ENCODE assay signal across 14 cellular contexts in the genomic region with DNA sequence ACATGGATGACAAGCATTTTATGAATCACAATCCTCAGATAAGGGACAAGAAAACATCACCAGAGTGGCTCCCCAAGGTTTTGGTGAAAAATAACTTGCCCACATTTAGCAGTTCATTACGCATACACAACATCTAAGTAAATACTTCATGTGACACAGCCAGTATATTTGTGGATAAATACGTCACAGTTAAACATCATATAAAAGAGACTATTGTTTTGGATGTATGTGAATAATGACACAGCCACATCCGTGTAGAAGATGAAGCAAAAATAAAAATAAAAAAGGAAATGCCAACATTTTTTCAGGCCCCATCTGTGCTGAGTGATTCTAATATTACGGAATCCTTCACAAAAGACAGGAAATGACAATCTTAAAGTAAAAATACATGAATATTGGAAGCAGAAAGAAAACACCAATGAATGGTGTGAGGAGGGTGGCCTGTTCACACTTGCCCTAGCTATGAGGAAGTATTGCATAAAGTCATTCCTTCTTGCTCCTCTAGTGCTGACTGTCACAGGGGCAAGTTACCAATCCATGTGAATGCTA.
A peak's percentile ranks its signal among the peaks of the same experiment; 100 is the strongest.
DNase-seq lines count a peak whose midpoint lies in the region; ATAC-seq, FAIRE-seq and TF ChIP-seq lines count a peak whose summit lies in the region.
"Had no signal": no experiment of that assay in that cellular context is flagged by ENCODE, and none has a peak within 500 bp of the region (broad histone marks: within the 10 kb centered on the region; RNA-seq: fewer than 3 reads in every experiment).

No MANE protein-coding gene starts in this region.

- intact Hi-C loops in adrenal gland (cut with DNase I): no loop called here

- no peaks in the 10 kb centered on the region for H3K4me1 ChIP-seq in adrenal gland (replicated peaks in 1 of 2)
- H3K4me1 ChIP-seq: neural progenitor cell, testis had no signal

- H3K36me3 ChIP-seq in bronchial epithelial cell (ENCODE audit: control insufficient read depth, insufficient read depth, low read length) (no peaks in the 10 kb centered on the region), adrenal gland (replicated peaks in 1 of 2) (no peaks in the 10 kb centered on the region)
- H3K36me3 ChIP-seq: neural progenitor cell had no signal

- peaks cover 3% of the 10 kb centered on the region for H3K36me3 Mint-ChIP-seq in neural crest cell (ENCODE audit: low read depth)

- no peak overlapping the region for H3K4me3 ChIP-seq in AG10803 (ENCODE audit: low read length)
- H3K4me3 ChIP-seq in bronchial epithelial cell (ENCODE audit: low read depth, low read length): no peak overlapping the region
- no peak overlapping the region for H3K4me3 ChIP-seq in adrenal gland
- H3K4me3 ChIP-seq: neural progenitor cell, testis had no signal

- H3K9me3 Mint-ChIP-seq in neural crest cell: no peaks in the 10 kb centered on the region
- H3K9me3 Mint-ChIP-seq: neural progenitor cell had no signal

- H3K9me3 ChIP-seq in adrenal gland (replicated peaks in 1 of 3): no peaks in the 10 kb centered on the region
- H3K9me3 ChIP-seq: testis had no signal

- H3K27me3 Mint-ChIP-seq in neural crest cell (ENCODE audit: low read depth): no peaks in the 10 kb centered on the region
- H3K27me3 Mint-ChIP-seq: activated CD4-positive, alpha-beta T cell treated with anti-CD3 and anti-CD28 coated beads for 36 hours had no signal

- H3K4me1 Mint-ChIP-seq in neural crest cell: peaks cover 9% of the 10 kb centered on the region
- H3K4me1 Mint-ChIP-seq: activated CD4-positive, alpha-beta T cell treated with anti-CD3 and anti-CD28 coated beads for 36 hours had no signal

- peak; percentile 55 for FAIRE-seq in bronchial epithelial cell (lab: Jason Lieb, UNC)
- FAIRE-seq: RCC 7860 had no signal

- no peak for ATAC-seq in GM18517 (IDR thresholded peaks at IDR 0.05; ENCODE audit: unreplicated experiment)
- no peak for ATAC-seq in HG03039 (IDR thresholded peaks at IDR 0.05; ENCODE audit: unreplicated experiment)
- ATAC-seq: activated CD4-positive, alpha-beta T cell treated with anti-CD3 and anti-CD28 coated beads for 36 hours had no signal

- no peak for TF ChIP-seq POLR2A in adrenal gland (IDR thresholded peaks at IDR 0.05)

- H3K27ac ChIP-seq in adrenal gland: no peak overlapping the region
- H3K27ac ChIP-seq: neural progenitor cell, testis had no signal

- peak overlapping the region; percentile 78 for H3K27ac Mint-ChIP-seq in neural crest cell (ENCODE audit: unreplicated experiment)
- H3K27ac Mint-ChIP-seq: activated CD4-positive, alpha-beta T cell treated with anti-CD3 and anti-CD28 coated beads for 36 hours; neural progenitor cell had no signal

- 53 to 72% (median 58%) methylated on average over 4 of the region's 4 CpGs for WGBS in adrenal gland, 4 donors

- DNase-seq in AG10803 (ENCODE audit: low read depth): peak; percentile 43
- peak; percentile 9 to 20 for DNase-seq in Kasumi-1 (lab: John Stamatoyannopoulos, UW)
- peak; percentile 99 for DNase-seq in bronchial epithelial cell (ENCODE audit: low read depth)
- DNase-seq in neural crest cell (ENCODE audit: low read depth, low spot score): no peak
- no peak for DNase-seq in RKO (ENCODE audit: low spot score)
- no peak for DNase-seq in adrenal gland
- DNase-seq: activated CD4-positive, alpha-beta T cell treated with anti-CD3 and anti-CD28 coated beads for 36 hours; C1 segment of cervical spinal cord; NCI-H1694; testis had no signal

- H3K27me3 ChIP-seq in bronchial epithelial cell (ENCODE audit: control insufficient read depth, insufficient read depth, low read length) (no peaks in the 10 kb centered on the region), adrenal gland (no peaks in the 10 kb centered on the region)
- H3K27me3 ChIP-seq: neural progenitor cell, testis had no signal

- H3K4me3 Mint-ChIP-seq in neural crest cell: no peak overlapping the region
- H3K4me3 Mint-ChIP-seq: activated CD4-positive, alpha-beta T cell treated with anti-CD3 and anti-CD28 coated beads for 36 hours; neural progenitor cell had no signal

- TF ChIP-seq CTCF in AG10803 (conservative IDR thresholded peaks at IDR 0.05; ENCODE audit: low read length) (no peak), bronchial epithelial cell (IDR thresholded peaks at IDR 0.05; ENCODE audit: insufficient read depth, low read length, severe bottlenecking) (no peak), neural crest cell (conservative IDR thresholded peaks at IDR 0.05) (no peak), adrenal gland (IDR thresholded peaks at IDR 0.05) (no peak)

Comparison
In these comparisons a context has a peak if more than half of its experiments do, and no peak if none do; other contexts are left out.
1. DNase-seq: peak in AG10803 (single experiment), Kasumi-1 (2 of 2) and bronchial epithelial cell (single experiment); none in neural crest cell (single experiment), RKO (single experiment) and adrenal gland (0 of 7).